9 cellular contexts compared by ENCODE assay signal in the genomic region with DNA sequence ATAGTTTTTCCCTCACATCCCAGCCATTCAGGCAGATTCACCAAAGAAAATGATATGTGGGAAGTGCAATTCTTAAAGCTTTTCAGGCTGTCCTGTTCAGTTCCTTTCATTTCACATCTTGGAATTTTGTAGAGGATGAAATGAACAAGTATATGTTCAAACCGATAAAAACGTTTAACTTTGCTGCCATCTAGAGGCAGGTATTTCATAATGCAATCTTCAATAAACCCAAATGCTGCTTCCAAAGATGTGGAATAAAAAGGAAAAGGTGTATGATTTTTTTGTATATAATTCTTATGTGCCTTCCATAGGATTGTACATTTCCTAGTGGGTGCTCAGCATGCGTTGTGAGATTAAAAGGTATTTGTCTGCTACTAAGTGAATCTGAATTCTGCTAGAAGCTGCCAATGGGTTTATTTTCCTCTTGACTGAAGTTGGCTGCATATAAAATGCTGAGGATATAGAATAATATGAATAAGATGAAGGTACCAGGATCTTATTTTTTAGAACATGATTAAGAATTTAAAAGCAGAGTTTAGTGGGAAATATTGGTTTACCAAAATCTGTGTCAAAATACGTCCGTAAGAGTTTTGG.
DNase-seq lines count a peak whose midpoint lies in the region; ATAC-seq and TF ChIP-seq lines count a peak whose summit lies in the region.
"Had no signal": no experiment of that assay in that cellular context is flagged by ENCODE, and none has a peak within 500 bp of the region (broad histone marks: within the 10 kb centered on the region; RNA-seq: fewer than 3 reads in every experiment).

No MANE protein-coding gene starts in this region.

- CTCF ChIA-PET in GM10248 (lab: Yijun Ruan, JAX), result interaction anchor here (1.0 to 2.5 kb wide), 9 partner anchors 8 to 353 kb away, joined by 3 to 11 read pairs (median 4); no protein-coding TSS in a partner anchor

- DNase-seq in GM10248 (ENCODE audit: extremely low spot score) (peak; percentile 7), NCI-H1417 treated with DMSO at 0.1 percent for 48 hours (lab: John Stamatoyannopoulos, UW) (peak; percentile 51), WERI-Rb-1 (no peak), left cardiac atrium (no peak), smooth muscle cell of the brain vasculature (ENCODE audit: low read depth, low spot score) (peak; percentile 58), activated T-cell treated with anti-CD3 and anti-CD28 coated beads for 4 hours (no peak)
- DNase-seq in stimulated activated CD4-positive, alpha-beta T cell treated with anti-CD3 and anti-CD28 coated beads, Interleukin-12 subunit alpha, Interleukin-12 subunit beta, amount 100 ng/mL, for 4 hours, result no peak
- DNase-seq: right cardiac atrium had no signal

- peak; percentile 51 for TF ChIP-seq CTCF in GM10248 (IDR thresholded peaks at IDR 0.05; ENCODE audit: control extremely low read depth, extremely low read depth, low read depth, missing control alignments)
- 0 out of 2 replicates have a peak, but pooled peaks have one; percentile 27 for TF ChIP-seq CTCF in WERI-Rb-1 (IDR thresholded peaks at IDR 0.05; ENCODE audit: low read depth, low read length)

- intact Hi-C loops in left cardiac atrium (cut with DNase I), result loop anchor here (5.0 to 10.0 kb wide), 3 partner anchors 248 to 353 kb away; no protein-coding TSS in a partner anchor

- peak; percentile 44 to 55 for ATAC-seq in left cardiac atrium
- ATAC-seq in HG03045 (IDR thresholded peaks at IDR 0.05; ENCODE audit: unreplicated experiment), result no peak

- no peaks in the 10 kb centered on the region for H3K27me3 ChIP-seq in WERI-Rb-1 (ENCODE audit: insufficient read depth, low read depth, severe bottlenecking)

- no peak overlapping the region for H3K27ac ChIP-seq in WERI-Rb-1

- POLR2A ChIA-PET in GM10248 (lab: Yijun Ruan, JAX), result no interaction called here

- H3K4me3 ChIP-seq in WERI-Rb-1 (ENCODE audit: low read depth, low read length), result no peak overlapping the region

- H3K36me3 ChIP-seq in WERI-Rb-1, result no peaks in the 10 kb centered on the region

- no peaks in the 10 kb centered on the region for H3K9me3 ChIP-seq in WERI-Rb-1 (ENCODE audit: severe bottlenecking)

Comparison
In these comparisons a context has a peak if more than half of its experiments do, and no peak if none do; other contexts are left out.
1. DNase-seq: peak in GM10248 (single experiment), NCI-H1417 treated with DMSO at 0.1 percent for 48 hours (single experiment) and smooth muscle cell of the brain vasculature (single experiment); none in WERI-Rb-1 (single experiment), left cardiac atrium (single experiment), activated T-cell treated with anti-CD3 and anti-CD28 coated beads for 4 hours (single experiment) and stimulated activated CD4-positive, alpha-beta T cell treated with anti-CD3 and anti-CD28 coated beads, Interleukin-12 subunit alpha, Interleukin-12 subunit beta, amount 100 ng/mL, for 4 hours (single experiment).